ENCODE assay signal across 23 cellular contexts in genomic region chr12:7012024-7012607, GRCh38. TPM values are rescaled to one million over a fixed set of nuclear protein-coding genes. Genes with fewer than 3 reads are reported as not detected.
A peak's percentile ranks its signal among the peaks of the same experiment; 100 is the strongest.
DNase-seq lines count a peak whose midpoint lies in the region; ATAC-seq, FAIRE-seq and TF ChIP-seq lines count a peak whose summit lies in the region.
"Had no signal": no experiment of that assay in that cellular context is flagged by ENCODE, and none has a peak within 500 bp of the region (broad histone marks: within the 10 kb centered on the region; RNA-seq: fewer than 3 reads in every experiment).

No MANE protein-coding gene starts in this region.

- DNase-seq in Right ventricle myocardium inferior (ENCODE audit: missing footprints) (no peak), right atrium auricular region (ENCODE audit: low spot score) (no peak), amniotic epithelial cell (ENCODE audit: low read depth) (peak; percentile 45), left lobe of liver (ENCODE audit: low spot score) (no peak), small intestine (peak; percentile 50), GM19240 (ENCODE audit: insufficient read length, low spot score) (no peak)
- DNase-seq: 8988T; CD4-positive, alpha-beta memory T cell; DND-41; KG1; NCI-H1105 treated with DMSO at 0.1 percent for 48 hours; NCI-H2029 treated with DMSO at 0.1 percent for 48 hours; NCI-H345; NCI-H524; NCI-H82; Peyer's patch had no signal

- H3K36me3 ChIP-seq in right atrium auricular region (peaks cover 5% of the 10 kb centered on the region), small intestine (ENCODE audit: control insufficient read depth in 2 of 2, insufficient read depth in 2 of 2, low read length in 2 of 2) (peaks cover 4 to 10% of the 10 kb centered on the region in 2 donors)

- ATAC-seq in Right ventricle myocardium inferior (peak; percentile 51), left lobe of liver (peak; percentile 45), GM19397 (IDR thresholded peaks at IDR 0.05; ENCODE audit: unreplicated experiment) (no peak), GM19463 (IDR thresholded peaks at IDR 0.05; ENCODE audit: unreplicated experiment) (no peak)
- ATAC-seq: HCT116 had no signal

- H3K27ac ChIP-seq in right atrium auricular region (no peak overlapping the region), small intestine (ENCODE audit: low read depth in 1 of 2, low read length in 1 of 2) (no peak overlapping the region)
- H3K27ac ChIP-seq: BLaER1 treated with 17β-estradiol and CSF1 and Interleukin-3, amounts not matched to agents 10 nM and 100 nM; Peyer's patch; SJSA1 had no signal

- H3K27me3 ChIP-seq in right atrium auricular region (no peaks in the 10 kb centered on the region), small intestine (ENCODE audit: control insufficient read depth in 2 of 2, insufficient read depth in 2 of 2, low read length in 2 of 2) (no peaks in the 10 kb centered on the region)
- H3K27me3 ChIP-seq: BLaER1 treated with 17β-estradiol and CSF1 and Interleukin-3, amounts not matched to agents 10 nM and 100 nM; Peyer's patch; SJSA1 had no signal

- intact Hi-C loops in Right ventricle myocardium inferior (cut with DNase I) = no loop called here

- H3K4me1 ChIP-seq in right atrium auricular region (peaks cover 0 to 10% of the 10 kb centered on the region in 2 donors), small intestine (ENCODE audit: control insufficient read depth in 2 of 2, insufficient read depth in 1 of 2, low read depth in 1 of 2, low read length in 1 of 2) (peaks cover 7 to 8% of the 10 kb centered on the region in 2 donors)

- WGBS in small intestine, 3 donors = 30 to 76% (median 55%) methylated on average over 4 of the region's 4 CpGs

- H3K4me3 ChIP-seq in right atrium auricular region (no peak overlapping the region), small intestine (ENCODE audit: low read depth in 1 of 2, low read length in 2 of 2) (no peak overlapping the region)
- H3K4me3 ChIP-seq: BLaER1 treated with 17β-estradiol and CSF1 and Interleukin-3, amounts not matched to agents 10 nM and 100 nM; Peyer's patch; SJSA1 had no signal

- FAIRE-seq in small intestine (lab: Jason Lieb, UNC) = no peak
- FAIRE-seq: GM12892, H1 had no signal

- no peaks in the 10 kb centered on the region for H3K9me3 ChIP-seq in right atrium auricular region
- H3K9me3 ChIP-seq in small intestine (ENCODE audit: control insufficient read depth, low read depth) = no peaks in the 10 kb centered on the region
- H3K9me3 ChIP-seq: BLaER1 treated with 17β-estradiol and CSF1 and Interleukin-3, amounts not matched to agents 10 nM and 100 nM; Peyer's patch; SJSA1 had no signal

- no peak for TF ChIP-seq CTCF in right atrium auricular region (IDR thresholded peaks at IDR 0.05)

RNA-seq across cellular contexts. Expression of gene LPCAT3, which starts 6.2 kb away (rescaled TPM):
- total RNA-seq in Right ventricle myocardium inferior = 54.7 TPM
- total RNA-seq in right atrium auricular region = 10 to 100 TPM; 20.0 to 33.3 TPM
- 54.3 TPM for total RNA-seq in left lobe of liver
- 10 to 100 TPM; 67.8 to 95.9 (median 83.2) TPM for polyA plus RNA-seq in small intestine

RNA-seq across cellular contexts. Expression of gene EMG1, which starts 41.4 kb away (rescaled TPM):
- total RNA-seq in Right ventricle myocardium inferior (42.9 TPM), right atrium auricular region (10 to 100 TPM; 16.5 to 28.4 TPM), left lobe of liver (16.1 TPM)
- polyA plus RNA-seq in small intestine = 10 to 100 TPM; 12.3 to 32.3 (median 14.1) TPM

RNA-seq across cellular contexts. Expression of gene PHB2, which starts 41.7 kb away (rescaled TPM):
- 149 TPM for total RNA-seq in Right ventricle myocardium inferior
- total RNA-seq in right atrium auricular region = 100 to 1,000 TPM; 160 to 183 TPM
- 129 TPM for total RNA-seq in left lobe of liver
- 100 to 1,000 TPM; 165 to 311 (median 210) TPM for polyA plus RNA-seq in small intestine

RNA-seq across cellular contexts. Expression of gene C1S, which starts 48.4 kb away (rescaled TPM):
- total RNA-seq in Right ventricle myocardium inferior (153 TPM), right atrium auricular region (100 to 1,000 TPM; 114 to 232 TPM), left lobe of liver (1,760 TPM)
- 100 to 1,000 TPM in 1 of 3 donors, 10 to 100 TPM in 1, 1 to 10 TPM in 1; 4.7 to 196 (median 17.6) TPM for polyA plus RNA-seq in small intestine
- polyA plus RNA-seq: CD4-positive, alpha-beta memory T cell had no signal

Comparison
In these comparisons a context has a peak if more than half of its experiments do, and no peak if none do; other contexts are left out.
1. ATAC-seq: peak in Right ventricle myocardium inferior (single experiment) and left lobe of liver (single experiment); none in GM19397 (single experiment) and GM19463 (single experiment).
2. DNase-seq: peak in amniotic epithelial cell (single experiment) and small intestine (single experiment); none in Right ventricle myocardium inferior (single experiment), right atrium auricular region (single experiment), left lobe of liver (single experiment) and GM19240 (single experiment).